14 cellular contexts compared by ENCODE assay signal in genomic region chr22:17407643-17408042, GRCh38.
"Had no signal": no experiment of that assay in that cellular context is flagged by ENCODE, and none has a peak within 500 bp of the region (broad histone marks: within the 10 kb centered on the region; RNA-seq: fewer than 3 reads in every experiment).

No MANE protein-coding gene starts in this region.

- H3K27ac Mint-ChIP-seq: activated B cell treated with CpG ODN at 0.5 μM for 24 hours; activated CD8-positive, alpha-beta memory T cell treated with anti-CD3 and anti-CD28 coated beads, Interleukin-2, amount 10 ng/mL, durations not matched to agents 7 days and 5 days; activated naive CD4-positive, alpha-beta T cell treated with anti-CD3 and anti-CD28 coated beads, Interleukin-2, amount 50 U/mL, for 72 hours; activated T-cell treated with anti-CD3 and anti-CD28 coated beads, Interleukin-2, amount 50 U/mL, for 24 hours; mesothelial cell of epicardium; T-helper 1 cell treated with Interleukin-12 subunit alpha and Interleukin-12 subunit beta and Interleukin-4 antibody, amounts not matched to agents 30 μg/mL and 1 μg/mL, for 36 hours had no signal

- H3K27ac ChIP-seq: breast epithelium, neutrophil, thyroid gland had no signal

- H3K4me3 Mint-ChIP-seq: activated B cell treated with CpG ODN at 0.5 μM for 24 hours; activated CD8-positive, alpha-beta memory T cell treated with anti-CD3 and anti-CD28 coated beads, Interleukin-2, amount 10 ng/mL, durations not matched to agents 7 days and 5 days; activated T-cell treated with anti-CD3 and anti-CD28 coated beads, Interleukin-2, amount 50 U/mL, for 24 hours; mesothelial cell of epicardium; T-helper 1 cell treated with Interleukin-12 subunit alpha and Interleukin-12 subunit beta and Interleukin-4 antibody, amounts not matched to agents 30 μg/mL and 1 μg/mL, for 36 hours had no signal

- H3K36me3 ChIP-seq: breast epithelium, neutrophil, thyroid gland had no signal

- H3K4me3 ChIP-seq: breast epithelium, smooth muscle cell, thyroid gland had no signal

- H3K4me2 ChIP-seq: smooth muscle cell had no signal

- H3K4me1 ChIP-seq: breast epithelium, thyroid gland had no signal

- DNase-seq: activated B cell treated with CpG ODN at 0.5 μM for 24 hours; activated CD4-positive, alpha-beta T cell treated with anti-CD3 and anti-CD28 coated beads, Interleukin-2, amount 50 U/mL, for 1 hour; activated CD8-positive, alpha-beta memory T cell treated with anti-CD3 and anti-CD28 coated beads, Interleukin-2, amount 10 ng/mL, durations not matched to agents 7 days and 5 days; activated effector memory CD4-positive, alpha-beta T cell treated with Interleukin-2 at 50 U/mL for 16 hours; activated T-cell treated with anti-CD3 and anti-CD28 coated beads, Interleukin-2, amount 50 U/mL, for 24 hours; amygdala; thyroid gland had no signal

- H3K9me3 Mint-ChIP-seq: activated B cell treated with CpG ODN at 0.5 μM for 24 hours; activated naive CD4-positive, alpha-beta T cell treated with anti-CD3 and anti-CD28 coated beads, Interleukin-2, amount 50 U/mL, for 72 hours; activated T-cell treated with anti-CD3 and anti-CD28 coated beads, Interleukin-2, amount 50 U/mL, for 24 hours; mesothelial cell of epicardium; T-helper 1 cell treated with Interleukin-12 subunit alpha and Interleukin-12 subunit beta and Interleukin-4 antibody, amounts not matched to agents 30 μg/mL and 1 μg/mL, for 36 hours had no signal

- H3K36me3 Mint-ChIP-seq: activated CD8-positive, alpha-beta memory T cell treated with anti-CD3 and anti-CD28 coated beads, Interleukin-2, amount 10 ng/mL, durations not matched to agents 7 days and 5 days; activated naive CD4-positive, alpha-beta T cell treated with anti-CD3 and anti-CD28 coated beads, Interleukin-2, amount 50 U/mL, for 72 hours; mesothelial cell of epicardium had no signal

- H3K4me1 Mint-ChIP-seq: activated CD8-positive, alpha-beta memory T cell treated with anti-CD3 and anti-CD28 coated beads, Interleukin-2, amount 10 ng/mL, durations not matched to agents 7 days and 5 days had no signal

- H3K27me3 ChIP-seq: breast epithelium, thyroid gland had no signal

- H3K9me3 ChIP-seq: breast epithelium, neutrophil, thyroid gland had no signal

- ATAC-seq: activated CD8-positive, alpha-beta memory T cell treated with anti-CD3 and anti-CD28 coated beads, Interleukin-2, amount 10 ng/mL, durations not matched to agents 7 days and 5 days; activated naive CD4-positive, alpha-beta T cell treated with anti-CD3 and anti-CD28 coated beads, Interleukin-2, amount 50 U/mL, for 72 hours; SK-N-SH treated with all-trans-retinoic acid at 6 μM for 48 hours had no signal
